In genomic region chr13:113069861-113070805, GRCh38 we compare ENCODE assay signal across 22 cellular contexts. TPM values are rescaled to one million over a fixed set of nuclear protein-coding genes. Genes with fewer than 3 reads are reported as not detected.
DNase-seq lines count a peak whose midpoint lies in the region; ATAC-seq and TF ChIP-seq lines count a peak whose summit lies in the region.
"Had no signal": no experiment of that assay in that cellular context is flagged by ENCODE, and none has a peak within 500 bp of the region (broad histone marks: within the 10 kb centered on the region; RNA-seq: fewer than 3 reads in every experiment).

No MANE protein-coding gene starts in this region.

- POLR2A ChIA-PET in WTC11 (lab: Charles Lee), result no interaction called here

- no peak for TF ChIP-seq POLR2A in thyroid gland (IDR thresholded peaks at IDR 0.05)

- H3K4me1 ChIP-seq in HUES48 (ENCODE audit: control insufficient read depth, insufficient read depth, low read length) (no peaks in the 10 kb centered on the region; the same call in 1 of the 2 replicates), neural progenitor cell (no peaks in the 10 kb centered on the region), thyroid gland (no peaks in the 10 kb centered on the region)

- H3K9me3 Mint-ChIP-seq in WTC11 (no peaks in the 10 kb centered on the region), neural progenitor cell (no peaks in the 10 kb centered on the region)

- H3K9ac ChIP-seq in HUES48 (ENCODE audit: low read depth, low read length) (no peak overlapping the region), neural progenitor cell (no peak overlapping the region)
- H3K9ac ChIP-seq: GM23248 had no signal

- H3K4me2 ChIP-seq in neural progenitor cell, result no peak overlapping the region

- H3K27ac Mint-ChIP-seq in WTC11 (peak overlapping the region; percentile 87), neural progenitor cell (no peak overlapping the region)
- H3K27ac Mint-ChIP-seq: CD4-positive, CD25-positive, alpha-beta regulatory T cell; IgD-negative memory B cell had no signal

- H3K27ac ChIP-seq in HUES48 (ENCODE audit: low read depth, low read length) (peak overlapping the region; percentile 36), neural progenitor cell (peak overlapping the region; percentile 29), thyroid gland (no peak overlapping the region)
- H3K27ac ChIP-seq: GM23248, HL-60 had no signal

- DNase-seq in WTC11 (ENCODE audit: low spot score), result no peak
- DNase-seq in neural progenitor cell (ENCODE audit: low spot score), result no peak
- DNase-seq in superior temporal gyrus (ENCODE audit: extremely low spot score), result peak; percentile 64
- no peak for DNase-seq in UCSD-AML1 (lab: John Stamatoyannopoulos, UW; ENCODE audit: unreplicated experiment)
- DNase-seq in thyroid gland, result no peak
- DNase-seq in NCI-H1048 (lab: John Stamatoyannopoulos, UW), result no peak
- DNase-seq: CD4-positive, CD25-positive, alpha-beta regulatory T cell; EL; GM23248; HCEC 1CT; NCI-H1105 treated with DMSO at 0.1 percent for 48 hours; NCI-H2081; NCI-H2171 treated with DMSO at 0.1 percent for 48 hours; NCI-H524 treated with DMSO at 0.1 percent for 48 hours; NCI-H82; OCI-M1 had no signal

- H3K27me3 Mint-ChIP-seq in WTC11 (ENCODE audit: low read depth) (no peaks in the 10 kb centered on the region), neural progenitor cell (ENCODE audit: insufficient read depth, low read depth) (peaks cover 2% of the 10 kb centered on the region)
- H3K27me3 Mint-ChIP-seq: CD4-positive, CD25-positive, alpha-beta regulatory T cell; IgD-negative memory B cell had no signal

- peaks cover 3% of the 10 kb centered on the region for H4K20me1 ChIP-seq in neural progenitor cell (ENCODE audit: low read depth)

- WGBS in thyroid gland, 2 donors, result 86 to 88% methylated on average over 37 of the region's 41 CpGs

- no peaks in the 10 kb centered on the region for H3K9me3 ChIP-seq in HUES48 (ENCODE audit: control insufficient read depth, insufficient read depth, low read length)
- H3K9me3 ChIP-seq in neural progenitor cell (ENCODE audit: low read depth), result no peaks in the 10 kb centered on the region
- no peaks in the 10 kb centered on the region for H3K9me3 ChIP-seq in thyroid gland

- H3K36me3 Mint-ChIP-seq in WTC11 (peaks cover 7% of the 10 kb centered on the region), neural progenitor cell (peaks cover 30% of the 10 kb centered on the region)

- H3K4me3 ChIP-seq in HUES48 (ENCODE audit: low read depth, low read length), result no peak overlapping the region
- H3K4me3 ChIP-seq in neural progenitor cell, result no peak overlapping the region
- H3K4me3 ChIP-seq in thyroid gland (replicated peaks in 1 of 3), result no peak overlapping the region
- H3K4me3 ChIP-seq: GM23248 had no signal

- TF ChIP-seq CTCF in WTC11 (IDR thresholded peaks at IDR 0.05), result no peak
- no peak for TF ChIP-seq CTCF in neural progenitor cell (IDR thresholded peaks at IDR 0.05)
- no peak for TF ChIP-seq CTCF in thyroid gland (IDR thresholded peaks at IDR 0.05)

- H3K79me2 ChIP-seq in neural progenitor cell (ENCODE audit: low read depth), result no peaks in the 10 kb centered on the region

- H3K4me3 Mint-ChIP-seq in WTC11, result no peak overlapping the region
- H3K4me3 Mint-ChIP-seq in neural progenitor cell, result no peak overlapping the region
- H3K4me3 Mint-ChIP-seq: IgD-negative memory B cell had no signal

- H3K4me1 Mint-ChIP-seq in WTC11, result peaks cover 4% of the 10 kb centered on the region; the same call in 1 of the 2 replicates
- H3K4me1 Mint-ChIP-seq in neural progenitor cell, result peaks cover 11% of the 10 kb centered on the region
- H3K4me1 Mint-ChIP-seq: IgD-negative memory B cell had no signal

- ATAC-seq in WTC11, result peak; percentile 62

- CTCF ChIA-PET in WTC11 (lab: Charles Lee), result interaction anchor here (0.6 to 2.1 kb wide), 2 partner anchors 16 to 40 kb away, joined by 3 to 6 read pairs; no protein-coding TSS in a partner anchor

- intact Hi-C loops in thyroid gland (cut with DNase I), result no loop called here

- H3K27me3 ChIP-seq in HUES48 (ENCODE audit: control insufficient read depth, insufficient read depth, low read length), result no peaks in the 10 kb centered on the region
- H3K27me3 ChIP-seq in neural progenitor cell, result no peaks in the 10 kb centered on the region
- H3K27me3 ChIP-seq in thyroid gland, result no peaks in the 10 kb centered on the region

- H3F3A ChIP-seq in neural progenitor cell (ENCODE audit: low read depth), result no peaks in the 10 kb centered on the region

- H2AFZ ChIP-seq in neural progenitor cell (replicated peaks), result no peak overlapping the region
- H2AFZ ChIP-seq: GM23248 had no signal

- 0 out of 2 replicates have a peak, but pooled peaks cover 4% of the 10 kb centered on the region for H3K36me3 ChIP-seq in HUES48 (ENCODE audit: control insufficient read depth, insufficient read depth, low read length)
- H3K36me3 ChIP-seq in neural progenitor cell, result no peaks in the 10 kb centered on the region
- H3K36me3 ChIP-seq in thyroid gland, result peaks cover 9 to 12% of the 10 kb centered on the region in 2 donors

TF ChIP-seq in WTC11, 78 proteins besides CTCF, POLR2A, EP300 and RAD21:
- TF ChIP-seq ESRRA (CRISPR knock-in tag; IDR thresholded peaks at IDR 0.05; ENCODE audit: borderline replicate concordance) (no peak), USF2 (CRISPR knock-in tag; IDR thresholded peaks at IDR 0.05) (no peak), JAZF1 (CRISPR knock-in tag; IDR thresholded peaks at IDR 0.05) (no peak), ZNF138 (CRISPR knock-in tag; conservative IDR thresholded peaks at IDR 0.05) (no peak), MYBL2 (CRISPR knock-in tag; IDR thresholded peaks at IDR 0.05) (no peak), TCF7 (CRISPR knock-in tag; IDR thresholded peaks at IDR 0.05; ENCODE audit: low read depth) (no peak), ZNF121 (CRISPR knock-in tag; IDR thresholded peaks at IDR 0.05) (0 out of 2 replicates have a peak, but pooled peaks have one; percentile 40)

RNA-seq across cellular contexts. Expression of gene F7, which starts 35.5 kb away (rescaled TPM):
- total RNA-seq in WTC11 (2021) (0.26 to 1.5 TPM (median 1.3 TPM) in 3 replicates), neural progenitor cell (ENCODE audit: low replicate concordance) (0.50 TPM in 1 of 2 replicates, not detected in the other), thyroid gland (not detected)
- total RNA-seq: A673; CD4-positive, CD25-positive, alpha-beta regulatory T cell; GM23248; HT-29; SK-MEL-5 had no signal

RNA-seq across cellular contexts. Expression of gene F10, which starts 52.5 kb away (rescaled TPM):
- total RNA-seq in WTC11 (2021) (0.87 to 2.8 TPM (median 2.6 TPM) in 3 replicates), neural progenitor cell (ENCODE audit: low replicate concordance) (2.0 and 6.8 TPM in 2 replicates), thyroid gland (10 to 100 TPM in 1 of 4 donors, 1 to 10 TPM in 3; 4.0 to 19.9 (median 7.0) TPM)
- total RNA-seq: A673; CD4-positive, CD25-positive, alpha-beta regulatory T cell; HT-29; SK-MEL-5 had no signal

Comparison
In these comparisons a context has a peak if more than half of its experiments do, and no peak if none do; other contexts are left out.
1. H3K27ac ChIP-seq: peak in HUES48 (single experiment) and neural progenitor cell (single experiment); none in thyroid gland (0 of 3).